In genomic region chr5:14144586-14145355, GRCh38 we compare ENCODE assay signal across 8 cellular contexts. TPM values are rescaled to one million over a fixed set of nuclear protein-coding genes. Genes with fewer than 3 reads are reported as not detected.
A peak's percentile ranks its signal among the peaks of the same experiment; 100 is the strongest.
DNase-seq lines count a peak whose midpoint lies in the region; ATAC-seq and FAIRE-seq lines count a peak whose summit lies in the region.

No MANE protein-coding gene starts in this region.

- peak overlapping the region; percentile 98 for H3K4me3 ChIP-seq in neuron (ENCODE audit: low read length)

- peaks cover 37% of the 10 kb centered on the region for H3K4me1 ChIP-seq in neuron (ENCODE audit: insufficient read depth, low read length)

- DNase-seq in DMS153 treated with DMSO at 0.1 percent for 48 hours (lab: John Stamatoyannopoulos, UW; ENCODE audit: unreplicated experiment) (peak; percentile 69), NOMO-1 (lab: John Stamatoyannopoulos, UW; ENCODE audit: unreplicated experiment in 2 of 2) (peak; percentile 88 to 93), frontal cortex (ENCODE audit: low spot score in 2 of 2) (peak; percentile 65 to 69), urothelium cell line (ENCODE audit: low spot score) (peak; percentile 76)
- peak; percentile 13 for DNase-seq in activated gamma-delta T cell treated with anti-CD3 and anti-CD28 coated beads, Interleukin-2, amount 50 U/mL, for 16 hours (ENCODE audit: low read depth)

- no peaks in the 10 kb centered on the region for H3K9me3 ChIP-seq in neuron (ENCODE audit: low read length)

- ATAC-seq in GM19463 (IDR thresholded peaks at IDR 0.05; ENCODE audit: unreplicated experiment) (peak; percentile 45), HG03558 (IDR thresholded peaks at IDR 0.05; ENCODE audit: extremely low read depth, unreplicated experiment) (peak; percentile 54)

- FAIRE-seq in frontal cortex (lab: Jason Lieb, UNC) (no peak), urothelium cell line (lab: Jason Lieb, UNC) (peak; percentile 71)

- H3K36me3 ChIP-seq in neuron (ENCODE audit: insufficient read depth, low read length), result no peaks in the 10 kb centered on the region

- H2AFZ ChIP-seq in neuron (ENCODE audit: low read depth, low read length), result no peak overlapping the region

- no peaks in the 10 kb centered on the region for H3K27me3 ChIP-seq in neuron (ENCODE audit: insufficient read depth, low read length)

RNA-seq across cellular contexts. Expression of gene TRIO, which starts 1.6 kb away (rescaled TPM):
- 310 TPM for total RNA-seq in frontal cortex

Comparison
In these comparisons a context has a peak if more than half of its experiments do, and no peak if none do; other contexts are left out.
1. Peak in every context shown above with its lines: DNase-seq, ATAC-seq and H3K4me3 ChIP-seq.
2. DNase-seq: peak in every context shown above with its lines; median percentile 90 in NOMO-1; 76 in urothelium cell line; 69 in DMS153 treated with DMSO at 0.1 percent for 48 hours; 67 in frontal cortex; 13 in activated gamma-delta T cell treated with anti-CD3 and anti-CD28 coated beads, Interleukin-2, amount 50 U/mL, for 16 hours.